22 cellular contexts compared by ENCODE assay signal in the genomic region with DNA sequence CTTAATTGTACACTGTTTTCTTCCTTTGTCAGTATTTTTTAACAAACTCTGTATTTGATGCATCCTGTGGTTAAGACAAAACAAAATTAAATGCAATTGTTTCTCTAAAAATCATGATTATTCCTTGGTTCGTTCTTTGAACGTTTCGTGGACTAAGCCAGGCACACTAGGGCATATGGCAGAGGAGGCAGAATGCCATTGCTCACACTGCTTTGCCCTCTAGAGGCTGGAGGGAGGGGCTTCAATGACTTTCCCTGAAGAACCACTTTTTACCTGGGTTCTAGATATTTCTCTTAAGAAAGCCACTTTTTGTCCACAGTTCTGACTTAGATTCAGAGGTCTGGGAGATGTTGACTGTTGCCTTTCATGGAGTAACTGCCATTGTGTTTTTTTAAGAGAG.
DNase-seq lines count a peak whose midpoint lies in the region; ATAC-seq and TF ChIP-seq lines count a peak whose summit lies in the region.
"Had no signal": no experiment of that assay in that cellular context is flagged by ENCODE, and none has a peak within 500 bp of the region (broad histone marks: within the 10 kb centered on the region; RNA-seq: fewer than 3 reads in every experiment).

No MANE protein-coding gene starts in this region.

- H3K27ac Mint-ChIP-seq in Calu3 (ENCODE audit: unreplicated experiment): peak overlapping the region; percentile 88
- H3K27ac Mint-ChIP-seq: activated CD8-positive, alpha-beta T cell treated with anti-CD3 and anti-CD28 coated beads, Interleukin-2, amount 10 ng/mL, durations not matched to agents 7 days and 5 days; immature natural killer cell; natural killer cell; stimulated activated naive CD8-positive, alpha-beta T cell treated with anti-CD3 and anti-CD28 coated beads, Interleukin-15, amount 100 ng/mL, for 72 hours; T-cell had no signal

- intact Hi-C loops in Calu3 (cut with micrococcal nuclease; ENCODE audit: unreplicated experiment): no loop called here
- intact Hi-C loops in mammary epithelial cell (cut with micrococcal nuclease): no loop called here

- no peak overlapping the region for H4K5ac ChIP-seq in mesendoderm (ENCODE audit: low read length)

- no peak overlapping the region for H2AK5ac ChIP-seq in mesendoderm (ENCODE audit: low read length)

- H2BK120ac ChIP-seq in mesendoderm (ENCODE audit: low read depth, low read length): no peak overlapping the region

- TF ChIP-seq EP300 in upper lobe of left lung (IDR thresholded peaks at IDR 0.05): no peak

- H2AFZ ChIP-seq in mammary epithelial cell (ENCODE audit: low read depth, low read length): no peak overlapping the region

- no TSS peak for BruUV-seq in Calu3 (replicated peaks; lab: Mats Ljungman, UMichigan)
- no TSS peak for BruUV-seq in mammary epithelial cell (replicated peaks; lab: Mats Ljungman, UMichigan)

- TF ChIP-seq CTCF in Calu3 (IDR thresholded peaks at IDR 0.05; ENCODE audit: unreplicated experiment) (no peak), mammary epithelial cell (conservative IDR thresholded peaks at IDR 0.05 in 1 of 2, IDR thresholded peaks at IDR 0.05 in 1 of 2; ENCODE audit: extremely low read depth in 1 of 2, insufficient read depth in 1 of 2, low read depth in 1 of 2, low read length in 2 of 2) (no peak), upper lobe of left lung (IDR thresholded peaks at IDR 0.05) (no peak)

- H3K27ac ChIP-seq in mammary epithelial cell (ENCODE audit: insufficient read depth, low read depth, low read length): no peak overlapping the region
- H3K27ac ChIP-seq in mesendoderm (ENCODE audit: low read depth, low read length): no peak overlapping the region
- no peak overlapping the region for H3K27ac ChIP-seq in upper lobe of left lung
- H3K27ac ChIP-seq: esophagus muscularis mucosa, left lung, thyroid gland had no signal

- H3K4me3 ChIP-seq in mammary epithelial cell (replicated peaks in 1 of 3; ENCODE audit: insufficient read depth in 1 of 3, low read depth in 2 of 3, low read length in 3 of 3) (no peak overlapping the region), mesendoderm (ENCODE audit: low read length) (no peak overlapping the region), upper lobe of left lung (no peak overlapping the region)
- H3K4me3 ChIP-seq: esophagus muscularis mucosa, left lung, thyroid gland had no signal

- no peaks in the 10 kb centered on the region for H3K27me3 Mint-ChIP-seq in Calu3 (ENCODE audit: unreplicated experiment)

- H3K4ac ChIP-seq in mesendoderm (ENCODE audit: low read depth, low read length): no peak overlapping the region

- no peak overlapping the region for H3K56ac ChIP-seq in mesendoderm (ENCODE audit: low read length)

- H4K8ac ChIP-seq in mesendoderm (ENCODE audit: low read depth, low read length): no peak overlapping the region

- no peak for ATAC-seq in HG02642 (IDR thresholded peaks at IDR 0.05; ENCODE audit: poor library complexity, unreplicated experiment)
- no peak for ATAC-seq in upper lobe of left lung (ENCODE audit: low FRiP score in 2 of 2)
- ATAC-seq in HG03520 (IDR thresholded peaks at IDR 0.05; ENCODE audit: unreplicated experiment): no peak
- ATAC-seq: activated CD8-positive, alpha-beta T cell treated with anti-CD3 and anti-CD28 coated beads, Interleukin-2, amount 10 ng/mL, durations not matched to agents 7 days and 5 days; natural killer cell; stimulated activated naive CD8-positive, alpha-beta T cell treated with anti-CD3 and anti-CD28 coated beads, Interleukin-15, amount 100 ng/mL, for 72 hours; T-cell had no signal

- H3K36me3 ChIP-seq in mammary epithelial cell (ENCODE audit: insufficient read depth, low read length) (no peaks in the 10 kb centered on the region), mesendoderm (ENCODE audit: control insufficient read depth, insufficient read depth, low read length) (no peaks in the 10 kb centered on the region), upper lobe of left lung (no peaks in the 10 kb centered on the region)
- H3K36me3 ChIP-seq: esophagus muscularis mucosa, left lung, thyroid gland had no signal

- H3K4me2 ChIP-seq in mammary epithelial cell (ENCODE audit: insufficient read depth, low read depth, low read length) (peak overlapping the region; percentile 76), mesendoderm (ENCODE audit: low read length) (no peak overlapping the region)

- H3K79me1 ChIP-seq in mesendoderm (ENCODE audit: low read length): no peaks in the 10 kb centered on the region

- H3K9ac ChIP-seq in mammary epithelial cell (ENCODE audit: insufficient read depth, low read length) (no peak overlapping the region), mesendoderm (ENCODE audit: low read length) (no peak overlapping the region)

- H3K4me3 Mint-ChIP-seq in Calu3 (ENCODE audit: low read depth, unreplicated experiment): peak overlapping the region; percentile 53
- H3K4me3 Mint-ChIP-seq: activated CD8-positive, alpha-beta T cell treated with anti-CD3 and anti-CD28 coated beads, Interleukin-2, amount 10 ng/mL, durations not matched to agents 7 days and 5 days; immature natural killer cell; natural killer cell; stimulated activated naive CD8-positive, alpha-beta T cell treated with anti-CD3 and anti-CD28 coated beads, Interleukin-15, amount 100 ng/mL, for 72 hours; T-cell had no signal

- no peaks in the 10 kb centered on the region for H3K27me3 ChIP-seq in mammary epithelial cell (ENCODE audit: insufficient read depth, low read length)
- no peaks in the 10 kb centered on the region for H3K27me3 ChIP-seq in mesendoderm (ENCODE audit: insufficient read depth, low read length, poor library complexity)
- H3K27me3 ChIP-seq in upper lobe of left lung: no peaks in the 10 kb centered on the region
- H3K27me3 ChIP-seq: esophagus muscularis mucosa, left lung, thyroid gland had no signal

- no peaks in the 10 kb centered on the region for H3K9me3 Mint-ChIP-seq in Calu3 (ENCODE audit: low read depth, unreplicated experiment)
- H3K9me3 Mint-ChIP-seq: stimulated activated naive CD8-positive, alpha-beta T cell treated with anti-CD3 and anti-CD28 coated beads, Interleukin-15, amount 100 ng/mL, for 72 hours had no signal

- H3K36me3 Mint-ChIP-seq in Calu3 (ENCODE audit: insufficient read depth, unreplicated experiment): peaks cover 6% of the 10 kb centered on the region
- H3K36me3 Mint-ChIP-seq: immature natural killer cell, natural killer cell, T-cell had no signal

- TF ChIP-seq POLR2A in upper lobe of left lung (IDR thresholded peaks at IDR 0.05): no peak

- H3K79me2 ChIP-seq in mammary epithelial cell (ENCODE audit: insufficient read depth, low read length): no peaks in the 10 kb centered on the region
- H3K79me2 ChIP-seq in mesendoderm (ENCODE audit: control insufficient read depth, insufficient read depth, low read length): no peaks in the 10 kb centered on the region

- peaks cover 27% of the 10 kb centered on the region for H3K4me1 Mint-ChIP-seq in Calu3 (ENCODE audit: low read depth, unreplicated experiment)
- H3K4me1 Mint-ChIP-seq: immature natural killer cell; natural killer cell; stimulated activated naive CD8-positive, alpha-beta T cell treated with anti-CD3 and anti-CD28 coated beads, Interleukin-15, amount 100 ng/mL, for 72 hours; T-cell had no signal

- CTCF ChIA-PET in Calu3 (lab: Charles Lee): interaction anchor here (1.0 kb wide), 1 partner anchor 17 kb away, joined by 3 read pairs; no protein-coding TSS in a partner anchor
- CTCF ChIA-PET in mammary epithelial cell (lab: Charles Lee; ENCODE audit: low non-redundant PET): no interaction called here

- DNase-seq in Calu3 (no peak), NCI-H69 (lab: John Stamatoyannopoulos, UW) (peak; percentile 30), mammary epithelial cell (no peak), mesendoderm (peak; percentile 16), cerebellar nuclear complex (lab: John Stamatoyannopoulos, UW) (no peak), upper lobe of left lung (no peak)
- DNase-seq: activated CD8-positive, alpha-beta T cell treated with anti-CD3 and anti-CD28 coated beads, Interleukin-2, amount 10 ng/mL, durations not matched to agents 7 days and 5 days; activated effector memory CD4-positive, alpha-beta T cell treated with anti-CD3 and anti-CD28 coated beads, Interleukin-2, amount 50 U/mL, for 16 hours; effector CD4-positive, alpha-beta T cell; immature natural killer cell; left lung; natural killer cell; NCI-H187; NCI-H748 treated with DMSO at 0.1 percent for 48 hours; OCI-M1; SHP77; stimulated activated naive CD8-positive, alpha-beta T cell treated with anti-CD3 and anti-CD28 coated beads, Interleukin-15, amount 100 ng/mL, for 72 hours; T-cell; thyroid gland had no signal

- 100% methylated on average over 3 of the region's 3 CpGs for WGBS in mammary epithelial cell (ENCODE audit: low coverage, missing lambda C conversion rate)
- no CpG with 5 or more reads among the region's 3 CpGs for WGBS in mesendoderm (ENCODE audit: extremely low coverage, insufficient coverage, low lambda C conversion rate)
- 76 to 84% methylated on average over 3 of the region's 3 CpGs for WGBS in upper lobe of left lung, 2 donors

- no peaks in the 10 kb centered on the region for H4K20me1 ChIP-seq in mammary epithelial cell (ENCODE audit: insufficient read depth, low read length)

- no peaks in the 10 kb centered on the region for H3K9me3 ChIP-seq in mammary epithelial cell (replicated peaks; ENCODE audit: insufficient read depth, low read length)
- H3K9me3 ChIP-seq in upper lobe of left lung: peaks cover 0 to under 1% (median under 1%) of the 10 kb centered on the region in 4 donors
- H3K9me3 ChIP-seq: left lung, thyroid gland had no signal

- no peak overlapping the region for H3K23ac ChIP-seq in mesendoderm (ENCODE audit: low read length)

- H2BK5ac ChIP-seq in mesendoderm (ENCODE audit: low read length): no peak overlapping the region

- no peak overlapping the region for H3K18ac ChIP-seq in mesendoderm (ENCODE audit: low read length)

- H2BK15ac ChIP-seq in mesendoderm (replicated peaks; ENCODE audit: low read depth): no peak overlapping the region

- H3K4me1 ChIP-seq in mammary epithelial cell (ENCODE audit: insufficient read depth, low read length): peaks cover 26% of the 10 kb centered on the region
- no peaks in the 10 kb centered on the region for H3K4me1 ChIP-seq in mesendoderm (ENCODE audit: control insufficient read depth, low read depth, low read length)
- H3K4me1 ChIP-seq in upper lobe of left lung: no peaks in the 10 kb centered on the region
- H3K4me1 ChIP-seq: left lung, thyroid gland had no signal

- dilution Hi-C loops in mammary epithelial cell (cut with HindIII; ENCODE audit: low sequenced_read_pairs): no loop called here

- in situ Hi-C loops in mammary epithelial cell (cut with MboI; ENCODE audit: low sequenced_read_pairs in 2 of 2): loop anchor here (25.0 kb wide), 2 partner anchors 425 to 775 kb away; no protein-coding TSS in a partner anchor

Comparison
In these comparisons a context has a peak if more than half of its experiments do, and no peak if none do; other contexts are left out.
1. DNase-seq: peak in NCI-H69 (single experiment) and mesendoderm (single experiment); none in Calu3 (single experiment), mammary epithelial cell (single experiment), cerebellar nuclear complex (0 of 2) and upper lobe of left lung (0 of 2).